ENCODE assay signal across 31 cellular contexts in genomic region chr10:104201636-104202035, GRCh38. TPM values are rescaled to one million over a fixed set of nuclear protein-coding genes. Genes with fewer than 3 reads are reported as not detected.
"Had no signal": no experiment of that assay in that cellular context is flagged by ENCODE, and none has a peak within 500 bp of the region (broad histone marks: within the 10 kb centered on the region; RNA-seq: fewer than 3 reads in every experiment).

No MANE protein-coding gene starts in this region.

- H3K9me3 ChIP-seq: ascending aorta, colonic mucosa, esophagus muscularis mucosa had no signal

- H3K27ac ChIP-seq: ascending aorta, brain microvascular endothelial cell, cardiac muscle cell, colonic mucosa, esophagus muscularis mucosa had no signal

- H3K36me3 ChIP-seq: ascending aorta, brain microvascular endothelial cell, cardiac muscle cell, colonic mucosa, esophagus muscularis mucosa had no signal

- H3K4me3 ChIP-seq: ascending aorta, cardiac muscle cell, colonic mucosa, esophagus muscularis mucosa had no signal

- H3K36me3 Mint-ChIP-seq: activated CD4-positive, alpha-beta memory T cell treated with anti-CD3 and anti-CD28 coated beads for 36 hours; activated CD8-positive, alpha-beta memory T cell treated with anti-CD3 and anti-CD28 coated beads, Interleukin-2, amount 10 ng/mL, durations not matched to agents 7 days and 5 days; activated naive CD4-positive, alpha-beta T cell treated with anti-CD3 and anti-CD28 coated beads, Interleukin-2, amount 10 ng/mL, durations not matched to agents 7 days and 5 days; activated naive CD4-positive, alpha-beta T cell treated with anti-CD3 and anti-CD28 coated beads, Interleukin-2, amount 50 U/mL, for 72 hours; activated naive CD8-positive, alpha-beta T cell treated with anti-CD3 and anti-CD28 coated beads, Interleukin-2, amount 10 ng/mL, durations not matched to agents 7 days and 5 days had no signal

- H3K27me3 Mint-ChIP-seq: activated CD4-positive, alpha-beta memory T cell treated with anti-CD3 and anti-CD28 coated beads for 36 hours had no signal

- H3K4me1 ChIP-seq: ascending aorta, colonic mucosa, esophagus muscularis mucosa had no signal

- H3K4me1 Mint-ChIP-seq: activated CD4-positive, alpha-beta T cell treated with anti-CD3 and anti-CD28 coated beads for 36 hours; activated CD4-positive, alpha-beta T cell treated with anti-CD3 and anti-CD28 coated beads, Interleukin-2, amount 10 ng/mL, durations not matched to agents 24 days and 14 days; activated CD8-positive, alpha-beta memory T cell treated with anti-CD3 and anti-CD28 coated beads, Interleukin-2, amount 10 ng/mL, durations not matched to agents 7 days and 5 days; activated naive CD4-positive, alpha-beta T cell treated with anti-CD3 and anti-CD28 coated beads, Interleukin-2, amount 10 ng/mL, durations not matched to agents 7 days and 5 days; activated naive CD8-positive, alpha-beta T cell treated with anti-CD3 and anti-CD28 coated beads, Interleukin-2, amount 10 ng/mL, durations not matched to agents 7 days and 5 days had no signal

- DNase-seq: activated CD4-positive, alpha-beta memory T cell treated with anti-CD3 and anti-CD28 coated beads for 36 hours; activated CD4-positive, alpha-beta T cell treated with anti-CD3 and anti-CD28 coated beads for 36 hours; activated CD4-positive, alpha-beta T cell treated with anti-CD3 and anti-CD28 coated beads, Interleukin-2, amount 10 ng/mL, durations not matched to agents 24 days and 14 days; activated CD4-positive, CD25-positive, alpha-beta regulatory T cell; activated CD4-positive, CD25-positive, alpha-beta regulatory T cell treated with anti-CD3 and anti-CD28 coated beads, Interleukin-2, amount 50 U/mL, for 72 hours; activated CD8-positive, alpha-beta memory T cell treated with anti-CD3 and anti-CD28 coated beads, Interleukin-2, amount 10 ng/mL, durations not matched to agents 7 days and 5 days; activated CD8-positive, alpha-beta memory T cell treated with anti-CD3 and anti-CD28 coated beads, Interleukin-2, amount 50 U/mL, for 4 hours; activated CD8-positive, alpha-beta T cell treated with anti-CD3 and anti-CD28 coated beads, Interleukin-2, amount 10 ng/mL, durations not matched to agents 7 days and 5 days; activated gamma-delta T cell; activated naive CD4-positive, alpha-beta T cell; activated naive CD4-positive, alpha-beta T cell treated with anti-CD3 and anti-CD28 coated beads, Interleukin-2, amount 10 ng/mL, durations not matched to agents 7 days and 5 days; activated naive CD8-positive, alpha-beta T cell treated with anti-CD3 and anti-CD28 coated beads, Interleukin-2, amount 10 ng/mL, durations not matched to agents 7 days and 5 days; activated T-cell treated with anti-CD3 and anti-CD28 coated beads, Interleukin-2, amount 50 U/mL, for 1 hour; activated T-cell treated with anti-CD3 and anti-CD28 coated beads, Interleukin-2, amount 50 U/mL, for 48 hours; brain microvascular endothelial cell; central memory CD4-positive, alpha-beta T cell; cerebellar nuclear complex; colonic mucosa; effector CD8-positive, alpha-beta T cell; erythroblast; head of caudate nucleus; T-helper 2 cell had no signal

- ATAC-seq: activated CD4-positive, alpha-beta T cell treated with anti-CD3 and anti-CD28 coated beads for 36 hours; activated CD8-positive, alpha-beta memory T cell treated with anti-CD3 and anti-CD28 coated beads, Interleukin-2, amount 10 ng/mL, durations not matched to agents 7 days and 5 days; activated CD8-positive, alpha-beta T cell treated with anti-CD3 and anti-CD28 coated beads, Interleukin-2, amount 10 ng/mL, durations not matched to agents 7 days and 5 days; activated naive CD4-positive, alpha-beta T cell treated with anti-CD3 and anti-CD28 coated beads, Interleukin-2, amount 50 U/mL, for 72 hours had no signal

- H3K4me3 Mint-ChIP-seq: activated CD4-positive, alpha-beta memory T cell treated with anti-CD3 and anti-CD28 coated beads for 36 hours; activated CD4-positive, alpha-beta T cell treated with anti-CD3 and anti-CD28 coated beads for 36 hours; activated CD4-positive, alpha-beta T cell treated with anti-CD3 and anti-CD28 coated beads, Interleukin-2, amount 10 ng/mL, durations not matched to agents 24 days and 14 days; activated CD8-positive, alpha-beta memory T cell treated with anti-CD3 and anti-CD28 coated beads, Interleukin-2, amount 10 ng/mL, durations not matched to agents 7 days and 5 days; activated CD8-positive, alpha-beta T cell treated with anti-CD3 and anti-CD28 coated beads, Interleukin-2, amount 10 ng/mL, durations not matched to agents 7 days and 5 days; activated naive CD4-positive, alpha-beta T cell treated with anti-CD3 and anti-CD28 coated beads, Interleukin-2, amount 10 ng/mL, durations not matched to agents 7 days and 5 days; activated naive CD8-positive, alpha-beta T cell treated with anti-CD3 and anti-CD28 coated beads, Interleukin-2, amount 10 ng/mL, durations not matched to agents 7 days and 5 days; activated T-helper 1 cell treated with anti-CD3 and anti-CD28 coated beads, Interleukin-12 subunit alpha, Interleukin-12 subunit beta, Interleukin-2, Interleukin-4 antibody, amounts not matched to agents 30 ng/mL and 10 ng/mL and 1 ng/mL, durations not matched to agents 14 hours and 24 hours and 36 hours had no signal

- H3K9me3 Mint-ChIP-seq: activated CD4-positive, alpha-beta T cell treated with anti-CD3 and anti-CD28 coated beads, Interleukin-2, amount 10 ng/mL, durations not matched to agents 24 days and 14 days; activated naive CD4-positive, alpha-beta T cell treated with anti-CD3 and anti-CD28 coated beads, Interleukin-2, amount 10 ng/mL, durations not matched to agents 7 days and 5 days; activated naive CD4-positive, alpha-beta T cell treated with anti-CD3 and anti-CD28 coated beads, Interleukin-2, amount 50 U/mL, for 72 hours; activated naive CD8-positive, alpha-beta T cell treated with anti-CD3 and anti-CD28 coated beads, Interleukin-2, amount 10 ng/mL, durations not matched to agents 7 days and 5 days; activated T-helper 1 cell treated with anti-CD3 and anti-CD28 coated beads, Interleukin-12 subunit alpha, Interleukin-12 subunit beta, Interleukin-2, Interleukin-4 antibody, amounts not matched to agents 30 ng/mL and 10 ng/mL and 1 ng/mL, durations not matched to agents 14 hours and 24 hours and 36 hours; activated T-helper 2 cell treated with anti-CD3 and anti-CD28 coated beads, Interferon-gamma antibody, Interleukin-2, Interleukin-4, amounts not matched to agents 10 μg/mL and 5 μg/mL and 100 μg/mL, durations not matched to agents 14 hours and 24 hours and 36 hours had no signal

- H3K27ac Mint-ChIP-seq: activated CD4-positive, alpha-beta memory T cell treated with anti-CD3 and anti-CD28 coated beads for 36 hours; activated CD4-positive, alpha-beta T cell treated with anti-CD3 and anti-CD28 coated beads for 36 hours; activated CD4-positive, alpha-beta T cell treated with anti-CD3 and anti-CD28 coated beads, Interleukin-2, amount 10 ng/mL, durations not matched to agents 24 days and 14 days; activated CD8-positive, alpha-beta memory T cell treated with anti-CD3 and anti-CD28 coated beads, Interleukin-2, amount 10 ng/mL, durations not matched to agents 7 days and 5 days; activated CD8-positive, alpha-beta T cell treated with anti-CD3 and anti-CD28 coated beads, Interleukin-2, amount 10 ng/mL, durations not matched to agents 7 days and 5 days; activated naive CD4-positive, alpha-beta T cell treated with anti-CD3 and anti-CD28 coated beads, Interleukin-2, amount 10 ng/mL, durations not matched to agents 7 days and 5 days; activated naive CD4-positive, alpha-beta T cell treated with anti-CD3 and anti-CD28 coated beads, Interleukin-2, amount 50 U/mL, for 72 hours; activated naive CD8-positive, alpha-beta T cell treated with anti-CD3 and anti-CD28 coated beads, Interleukin-2, amount 10 ng/mL, durations not matched to agents 7 days and 5 days; activated T-helper 1 cell treated with anti-CD3 and anti-CD28 coated beads, Interleukin-12 subunit alpha, Interleukin-12 subunit beta, Interleukin-2, Interleukin-4 antibody, amounts not matched to agents 30 ng/mL and 10 ng/mL and 1 ng/mL, durations not matched to agents 14 hours and 24 hours and 36 hours; activated T-helper 2 cell treated with anti-CD3 and anti-CD28 coated beads, Interferon-gamma antibody, Interleukin-2, Interleukin-4, amounts not matched to agents 10 μg/mL and 5 μg/mL and 100 μg/mL, durations not matched to agents 14 hours and 24 hours and 36 hours had no signal

- FAIRE-seq: endothelial cell of umbilical vein had no signal

- H3K27me3 ChIP-seq: ascending aorta, brain microvascular endothelial cell, cardiac muscle cell, colonic mucosa, esophagus muscularis mucosa had no signal

RNA-seq across cellular contexts. Expression of gene CFAP43, which starts 30.5 kb away (rescaled TPM):
- total RNA-seq: activated CD4-positive, alpha-beta T cell treated with anti-CD3 and anti-CD28 coated beads, Interleukin-2, amount 10 ng/mL, durations not matched to agents 24 days and 14 days; activated CD8-positive, alpha-beta memory T cell treated with anti-CD3 and anti-CD28 coated beads for 36 hours; activated CD8-positive, alpha-beta memory T cell treated with anti-CD3 and anti-CD28 coated beads, Interleukin-2, amount 10 ng/mL, durations not matched to agents 7 days and 5 days; activated T-helper 1 cell treated with anti-CD3 and anti-CD28 coated beads, Interleukin-12 subunit alpha, Interleukin-12 subunit beta, Interleukin-2, Interleukin-4 antibody, amounts not matched to agents 30 ng/mL and 10 ng/mL and 1 ng/mL, durations not matched to agents 14 hours and 24 hours and 36 hours; endothelial cell of umbilical vein; T-helper 1 cell treated with Interleukin-12 subunit alpha and Interleukin-12 subunit beta and Interleukin-4 antibody, amounts not matched to agents 30 ng/mL and 1 ng/mL, for 36 hours had no signal
